2 cellular contexts compared by ENCODE assay signal in the genomic region with DNA sequence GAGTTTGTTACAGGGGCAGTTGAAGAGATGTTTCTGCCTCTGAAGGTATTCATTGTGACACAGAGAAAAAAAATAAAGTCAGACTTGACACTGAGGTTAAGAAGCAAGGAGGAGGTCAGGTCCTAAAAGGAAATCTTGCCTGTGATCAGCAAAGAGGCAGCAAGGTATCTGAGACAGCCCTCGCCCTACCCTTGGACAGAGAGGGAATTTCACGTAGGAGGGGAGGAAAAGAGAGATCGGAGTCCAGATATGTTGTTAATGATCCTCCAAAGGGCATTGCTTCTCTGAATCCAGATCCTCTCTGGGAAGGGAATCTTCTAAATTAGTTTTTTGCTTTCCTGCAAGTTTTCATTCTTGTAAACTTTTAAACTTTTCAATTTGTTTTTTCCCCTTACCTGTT.
TF ChIP-seq lines count a peak whose summit lies in the region.

No MANE protein-coding gene starts in this region.

TF ChIP-seq in GM23338, 12 proteins besides CTCF, POLR2A, EP300 and RAD21:
- TF ChIP-seq EZH2phosphoT487 (IDR thresholded peaks at IDR 0.05; ENCODE audit: unreplicated experiment), result no peak
- no peak for TF ChIP-seq ETS1 (IDR thresholded peaks at IDR 0.05)
- TF ChIP-seq EZH2 (IDR thresholded peaks at IDR 0.05; ENCODE audit: low read depth, unreplicated experiment), result no peak
- no peak for TF ChIP-seq ZNF462 (CRISPR knock-in tag; IDR thresholded peaks at IDR 0.05)
- no peak for TF ChIP-seq NANOG (IDR thresholded peaks at IDR 0.05; ENCODE audit: borderline replicate concordance)
- no peak for TF ChIP-seq CREB1 (CRISPR knock-in tag; IDR thresholded peaks at IDR 0.05; ENCODE audit: low read depth)
- no peak for TF ChIP-seq REST (IDR thresholded peaks at IDR 0.05; ENCODE audit: unreplicated experiment)
- TF ChIP-seq ZNF331 (CRISPR knock-in tag; IDR thresholded peaks at IDR 0.05; ENCODE audit: low read depth), result no peak
- TF ChIP-seq JUNB (IDR thresholded peaks at IDR 0.05; ENCODE audit: unreplicated experiment), result no peak
- TF ChIP-seq POLR2AphosphoS5 (IDR thresholded peaks at IDR 0.05; ENCODE audit: low read depth), result no peak
TF ChIP-seq in GM23338: peak in this region for 0.

TF ChIP-seq in H1, 55 proteins besides CTCF, POLR2A, EP300 and RAD21:
- TF ChIP-seq SP1 (IDR thresholded peaks at IDR 0.05; ENCODE audit: low read depth, low read length) (no peak), USF2 (IDR thresholded peaks at IDR 0.05; ENCODE audit: low read length) (no peak), CHD1 (IDR thresholded peaks at IDR 0.05; ENCODE audit: low read depth, low read length) (no peak), CTBP2 (IDR thresholded peaks at IDR 0.05; ENCODE audit: borderline replicate concordance, insufficient read depth, insufficient read length, low read length) (no peak)
- TF ChIP-seq, protein P1, sequence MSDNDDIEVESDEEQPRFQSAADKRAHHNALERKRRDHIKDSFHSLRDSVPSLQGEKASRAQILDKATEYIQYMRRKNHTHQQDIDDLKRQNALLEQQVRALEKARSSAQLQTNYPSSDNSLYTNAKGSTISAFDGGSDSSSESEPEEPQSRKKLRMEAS (IDR thresholded peaks at IDR 0.05), result no peak
TF ChIP-seq in H1: peak in this region for 0.
